8 cellular contexts compared by ENCODE assay signal in the genomic region with DNA sequence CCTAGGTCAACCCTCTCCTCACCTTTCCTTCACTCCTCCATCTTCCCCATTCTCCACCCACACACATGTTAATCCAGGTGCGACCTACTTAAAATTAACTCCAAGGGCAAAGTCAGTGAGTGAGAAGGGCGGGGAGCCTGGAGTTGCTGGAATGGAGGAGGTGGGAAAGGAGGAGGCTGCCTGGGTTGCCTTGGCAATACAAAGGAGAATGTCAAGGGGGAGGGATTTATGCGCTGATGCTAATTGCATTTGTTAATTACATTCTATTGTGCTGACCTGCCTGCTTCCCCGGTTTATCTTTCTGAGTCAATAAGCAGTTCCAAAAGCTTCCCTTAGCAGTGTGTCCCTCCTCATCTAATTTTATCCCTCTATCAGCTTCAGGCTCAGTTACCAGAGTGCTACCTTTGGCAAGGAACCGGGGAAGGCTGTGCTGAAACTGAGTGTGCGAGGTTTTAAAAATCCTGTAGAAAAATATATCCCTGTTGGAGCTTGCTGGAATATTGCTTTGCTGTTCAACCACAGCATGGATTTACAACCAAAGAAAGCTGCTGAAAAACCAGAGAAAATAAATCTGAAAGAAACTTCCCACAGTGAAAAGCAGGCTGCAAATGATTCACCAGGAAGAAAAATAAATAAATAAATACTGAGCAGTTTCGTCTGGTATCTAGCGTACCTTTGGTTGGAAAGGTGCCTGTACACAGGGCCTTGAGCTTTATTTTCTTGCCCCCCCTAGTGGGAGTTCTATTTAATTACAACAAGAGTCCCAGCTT.
DNase-seq lines count a peak whose midpoint lies in the region; ATAC-seq and TF ChIP-seq lines count a peak whose summit lies in the region.

No MANE protein-coding gene starts in this region.

- peak; percentile 96 for ATAC-seq in GM19463 (IDR thresholded peaks at IDR 0.05; ENCODE audit: unreplicated experiment)
- peak; percentile 93 for ATAC-seq in HG03442 (IDR thresholded peaks at IDR 0.05; ENCODE audit: unreplicated experiment)
- ATAC-seq in left cardiac atrium: peak; percentile 89 to 90

- 14 to 21% (median 15%) methylated on average over 8 of the region's 8 CpGs for WGBS in adrenal gland, 4 donors

- intact Hi-C loops in adrenal gland (cut with DNase I) (no loop called here), left cardiac atrium (cut with DNase I) (loop anchor here (1.0 to 5.0 kb wide), 2 partner anchors 298 kb away; no protein-coding TSS in a partner anchor)

- H3K27ac ChIP-seq in adrenal gland: peak overlapping the region in 1 of 5 donors; percentile 4

- TF ChIP-seq CTCF in adrenal gland (IDR thresholded peaks at IDR 0.05): peak; percentile 44 to 68 (median 51)
- peak; percentile 65 for TF ChIP-seq CTCF in retinal pigment epithelial cell (conservative IDR thresholded peaks at IDR 0.05; ENCODE audit: low read depth, low read length)

- H3K36me3 ChIP-seq in adrenal gland (replicated peaks in 1 of 2): no peaks in the 10 kb centered on the region

- no peaks in the 10 kb centered on the region for H3K9me3 ChIP-seq in adrenal gland (replicated peaks in 1 of 3)

- no peak overlapping the region for H3K4me3 ChIP-seq in adrenal gland
- H3K4me3 ChIP-seq in retinal pigment epithelial cell (ENCODE audit: low read length): peak overlapping the region; percentile 28

- peak; percentile 95 for DNase-seq in DMS153 (lab: John Stamatoyannopoulos, UW)
- peak; percentile 82 for DNase-seq in NCI-H2196 treated with DMSO at 0.1 percent for 48 hours (lab: John Stamatoyannopoulos, UW; ENCODE audit: unreplicated experiment)
- DNase-seq in adrenal gland: peak; percentile 42 to 66 (median 59)
- peak; percentile 24 for DNase-seq in left cardiac atrium
- DNase-seq in retinal pigment epithelial cell (ENCODE audit: low read depth): peak; percentile 43
- DNase-seq in activated T-cell treated with anti-CD3 and anti-CD28 coated beads for 4 hours: no peak

- H3K27me3 ChIP-seq in adrenal gland: no peaks in the 10 kb centered on the region

- H3K4me1 ChIP-seq in adrenal gland (replicated peaks in 1 of 2): no peaks in the 10 kb centered on the region

- no peak for TF ChIP-seq POLR2A in adrenal gland (IDR thresholded peaks at IDR 0.05)

Comparison
In these comparisons a context has a peak if more than half of its experiments do, and no peak if none do; other contexts are left out.
1. intact Hi-C loops: an anchor here in left cardiac atrium (1.0 to 5.0 kb wide); none called in adrenal gland.